ENCODE assay signal across 16 cellular contexts in the genomic region with DNA sequence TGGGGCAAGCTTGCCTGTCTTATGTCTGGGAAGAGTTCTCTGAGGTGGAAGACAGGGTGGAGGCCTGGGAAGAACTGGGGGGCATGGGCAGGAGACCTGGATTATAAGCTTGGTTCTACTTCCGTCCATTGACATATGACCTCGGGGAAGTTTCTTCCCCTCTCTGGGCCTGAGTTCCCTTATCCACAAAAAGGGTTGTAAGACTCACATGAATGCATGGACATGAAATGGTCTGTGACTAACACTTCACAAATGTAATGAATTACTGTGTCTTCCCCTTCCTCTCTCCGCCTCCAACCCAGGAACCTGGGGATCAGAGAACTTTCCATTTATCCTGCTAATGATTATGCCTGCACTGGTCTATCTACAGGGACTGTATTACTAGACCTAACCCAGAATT.
"Had no signal": no experiment of that assay in that cellular context is flagged by ENCODE, and none has a peak within 500 bp of the region (broad histone marks: within the 10 kb centered on the region; RNA-seq: fewer than 3 reads in every experiment).

No MANE protein-coding gene starts in this region.

- H3K27me3 ChIP-seq: breast epithelium, right lobe of liver, testis, upper lobe of right lung had no signal

- ATAC-seq: esophagus mucosa, left cardiac atrium, lower lobe of right lung, right lobe of liver, upper lobe of right lung had no signal

- H3K4me1 ChIP-seq: breast epithelium, lower lobe of right lung, prostate gland, right lobe of liver, stomach, testis, upper lobe of right lung had no signal

- H3K4me3 ChIP-seq: breast epithelium, lower lobe of right lung, prostate gland, right lobe of liver, stomach, testis, upper lobe of right lung had no signal

- H3K27ac ChIP-seq: breast epithelium, lower lobe of right lung, prostate gland, right lobe of liver, stomach, testis, upper lobe of right lung had no signal

- H3K9me3 ChIP-seq: breast epithelium, lower lobe of right lung, prostate gland, right lobe of liver, stomach, testis, upper lobe of right lung had no signal

- H3K36me3 ChIP-seq: breast epithelium, lower lobe of right lung, prostate gland, right lobe of liver, stomach, upper lobe of right lung had no signal

- DNase-seq: activated CD4-positive, alpha-beta T cell treated with anti-CD3 and anti-CD28 coated beads, Interleukin-2, amount 50 U/mL, for 1 hour; activated naive CD4-positive, alpha-beta T cell treated with Interleukin-2 at 50 U/mL for 16 hours; aorta; glutamatergic neuron; hypothalamus; left cardiac atrium; lower lobe of right lung; nephron progenitor cell; right lobe of liver; stimulated activated CD4-positive, alpha-beta T cell treated with anti-CD3 and anti-CD28 coated beads, Interleukin-1b, Interleukin-23, amount 100 ng/mL, for 48 hours; stomach; testis; upper lobe of right lung had no signal
